Comparison of ENCODE assay signal across 1 cellular context in genomic region chr10:15627617-15628196, GRCh38.
TF ChIP-seq lines count a peak whose summit lies in the region.

No MANE protein-coding gene starts in this region.

TF ChIP-seq in K562, 482 proteins besides CTCF, POLR2A, EP300 and RAD21 (continued from another document and continues in another):
- peak; percentile 33; the same call in 1 of the 2 replicates for TF ChIP-seq ZBTB26 (CRISPR knock-in tag; IDR thresholded peaks at IDR 0.05)
- TF ChIP-seq NFXL1 (CRISPR knock-in tag; IDR thresholded peaks at IDR 0.05) = peak; percentile 98
- peak; percentile 95 for TF ChIP-seq ZNF253 (CRISPR knock-in tag; conservative IDR thresholded peaks at IDR 0.05)
- no peak for TF ChIP-seq MED1 (CRISPR knock-in tag; IDR thresholded peaks at IDR 0.05; ENCODE audit: borderline replicate concordance)
- no peak for TF ChIP-seq ARID2 (IDR thresholded peaks at IDR 0.05)
- peak; percentile 96 for TF ChIP-seq FOXO4 (CRISPR knock-in tag; IDR thresholded peaks at IDR 0.05)
- no peak for TF ChIP-seq HDAC1 (IDR thresholded peaks at IDR 0.05)
- TF ChIP-seq YY1 (IDR thresholded peaks at IDR 0.05; ENCODE audit: borderline replicate concordance in 1 of 3, control insufficient read depth in 1 of 3, extremely low read depth in 1 of 3, insufficient read depth in 3 of 3, insufficient read length in 1 of 3, insufficient replicate concordance in 2 of 3, low read depth in 1 of 3, low read length in 2 of 3) = no peak
- TF ChIP-seq FOXP1 (CRISPR knock-in tag; IDR thresholded peaks at IDR 0.05) = no peak
- TF ChIP-seq ZBTB49 (CRISPR knock-in tag; IDR thresholded peaks at IDR 0.05; ENCODE audit: borderline replicate concordance) = no peak
- TF ChIP-seq U2AF1 (optimal IDR thresholded peaks at IDR 0.05; ENCODE audit: low read depth, low read length) = no peak
- TF ChIP-seq ZNF511 (CRISPR knock-in tag; IDR thresholded peaks at IDR 0.05) = no peak
- TF ChIP-seq ZNF274 (IDR thresholded peaks at IDR 0.05; ENCODE audit: borderline replicate concordance, low read depth, low read length) = no peak
- no peak for TF ChIP-seq JUN (IDR thresholded peaks at IDR 0.05; ENCODE audit: borderline replicate concordance, low read depth, low read length)
- no peak for TF ChIP-seq JUN (CRISPR knock-in tag; IDR thresholded peaks at IDR 0.05; ENCODE audit: borderline replicate concordance)
- no peak for TF ChIP-seq SRSF3 (IDR thresholded peaks at IDR 0.05; ENCODE audit: insufficient read depth, low read length)
- no peak for TF ChIP-seq KDM4B (IDR thresholded peaks at IDR 0.05; ENCODE audit: borderline replicate concordance in 2 of 2, low read depth in 1 of 2)
- no peak for TF ChIP-seq ZNF133 (CRISPR knock-in tag; IDR thresholded peaks at IDR 0.05)
- TF ChIP-seq RAD51 (IDR thresholded peaks at IDR 0.05; ENCODE audit: borderline replicate concordance, low read depth) = no peak
- no peak for TF ChIP-seq ZNF431 (CRISPR knock-in tag; IDR thresholded peaks at IDR 0.05)
- TF ChIP-seq CHD4 (IDR thresholded peaks at IDR 0.05; ENCODE audit: insufficient read depth, insufficient replicate concordance, low read depth, low read length, poor library complexity, severe bottlenecking) = no peak
- TF ChIP-seq NR0B1 (IDR thresholded peaks at IDR 0.05; ENCODE audit: partially characterized antibody) = no peak
- no peak for TF ChIP-seq FOXP4 (CRISPR knock-in tag; IDR thresholded peaks at IDR 0.05; ENCODE audit: borderline replicate concordance)
- no peak for TF ChIP-seq CEBPZ (IDR thresholded peaks at IDR 0.05; ENCODE audit: borderline replicate concordance, low read depth, low read length)
- TF ChIP-seq SUPT5H (IDR thresholded peaks at IDR 0.05) = no peak
- no peak for TF ChIP-seq SRSF7 (optimal IDR thresholded peaks at IDR 0.05; ENCODE audit: low read depth, low read length)
- no peak for TF ChIP-seq ZNF407 (IDR thresholded peaks at IDR 0.05; ENCODE audit: low read depth)
- no peak for TF ChIP-seq E2F5 (CRISPR knock-in tag; IDR thresholded peaks at IDR 0.05)
- no peak for TF ChIP-seq ZNF408 (CRISPR knock-in tag; IDR thresholded peaks at IDR 0.05; ENCODE audit: low read depth)
- TF ChIP-seq ZNF184 (CRISPR knock-in tag; IDR thresholded peaks at IDR 0.05) = no peak
- TF ChIP-seq ZNF668 (CRISPR knock-in tag; IDR thresholded peaks at IDR 0.05) = peak; percentile 91
- TF ChIP-seq ZZZ3 (IDR thresholded peaks at IDR 0.05) = no peak
- peak in 1 of 2 experiments; percentile 98; a peak in 2 of 4 replicates for TF ChIP-seq MAZ (CRISPR knock-in tag; conservative IDR thresholded peaks at IDR 0.05 in 1 of 2, IDR thresholded peaks at IDR 0.05 in 1 of 2)
- TF ChIP-seq MTA2 (IDR thresholded peaks at IDR 0.05; ENCODE audit: low read depth) = no peak
